Comparison of ENCODE assay signal across 13 cellular contexts in genomic region chr20:63533871-63534393, GRCh38.
DNase-seq lines count a peak whose midpoint lies in the region; TF ChIP-seq lines count a peak whose summit lies in the region.
"Had no signal": no experiment of that assay in that cellular context is flagged by ENCODE, and none has a peak within 500 bp of the region (broad histone marks: within the 10 kb centered on the region; RNA-seq: fewer than 3 reads in every experiment).

No MANE protein-coding gene starts in this region.

- DNase-seq in SW480 (ENCODE audit: low spot score) (peak; percentile 88), iPS-NIHi11 (ENCODE audit: low spot score) (peak; percentile 34), EL (no peak), UCSD-AML1 (lab: John Stamatoyannopoulos, UW; ENCODE audit: unreplicated experiment) (no peak), NCI-H1694 (lab: John Stamatoyannopoulos, UW) (no peak)
- DNase-seq: activated CD4-positive, alpha-beta T cell treated with anti-CD3 and anti-CD28 coated beads, Interleukin-2, amount 50 U/mL, for 48 hours; CD4-positive, alpha-beta T cell; NCI-H2029 treated with DMSO at 0.1 percent for 48 hours; NCI-H748 treated with DMSO at 0.1 percent for 48 hours; stimulated activated CD4-positive, alpha-beta T cell treated with anti-CD3 and anti-CD28 coated beads, Interleukin-15, amount 100 ng/mL, for 24 hours had no signal

- H3K36me3 ChIP-seq in HEK293 (ENCODE audit: control insufficient read depth in 2 of 2, insufficient read depth in 1 of 2, low read length in 2 of 2), result no peaks in the 10 kb centered on the region

- CTCF ChIA-PET in HEK293 (lab: Yijun Ruan, JAX), result interaction anchor here (0.6 kb wide), 1 partner anchor 13 kb away, joined by 3 read pairs; no protein-coding TSS in a partner anchor

- POLR2A ChIA-PET in HEK293 (lab: Yijun Ruan, JAX), result no interaction called here

- H3K4me3 ChIP-seq in HEK293 (ENCODE audit: low read depth, low read length) (no peak overlapping the region), skin epidermis (no peak overlapping the region)

- no peaks in the 10 kb centered on the region for H3K4me1 ChIP-seq in HEK293 (ENCODE audit: control insufficient read depth, insufficient read depth, low read length)
- H3K4me1 ChIP-seq: parathyroid adenoma had no signal

- H3K9me3 ChIP-seq in HEK293 (ENCODE audit: control insufficient read depth, insufficient read depth, low read depth, low read length), result no peaks in the 10 kb centered on the region

- TF ChIP-seq CTCF in HEK293 (tag by site-specific recombination; IDR thresholded peaks at IDR 0.05), result no peak

- H3K27ac ChIP-seq in HEK293 (ENCODE audit: extremely low read depth, low read depth, low read length) (no peak overlapping the region), skin epidermis (peak overlapping the region in 13 of 21 experiments; percentile 0 to 87 (median 60))
- H3K27ac ChIP-seq: parathyroid adenoma had no signal

TF ChIP-seq in HEK293, 187 proteins besides CTCF, POLR2A, EP300 and RAD21:
- TF ChIP-seq ZBTB26 (tag by site-specific recombination; optimal IDR thresholded peaks at IDR 0.05) (peak; percentile 2), ZSCAN30 (tag by site-specific recombination; IDR thresholded peaks at IDR 0.05) (no peak), ZNF600 (tag by site-specific recombination; IDR thresholded peaks at IDR 0.05) (peak; percentile 84), KLF8 (tag by site-specific recombination; IDR thresholded peaks at IDR 0.05) (peak; percentile 28; the same call in 1 of the 2 replicates)

Comparison
In these comparisons a context has a peak if more than half of its experiments do, and no peak if none do; other contexts are left out.
1. DNase-seq: peak in SW480 (single experiment) and iPS-NIHi11 (single experiment); none in EL (single experiment), UCSD-AML1 (single experiment) and NCI-H1694 (single experiment).